ENCODE assay signal across 1 cellular context in the genomic region with DNA sequence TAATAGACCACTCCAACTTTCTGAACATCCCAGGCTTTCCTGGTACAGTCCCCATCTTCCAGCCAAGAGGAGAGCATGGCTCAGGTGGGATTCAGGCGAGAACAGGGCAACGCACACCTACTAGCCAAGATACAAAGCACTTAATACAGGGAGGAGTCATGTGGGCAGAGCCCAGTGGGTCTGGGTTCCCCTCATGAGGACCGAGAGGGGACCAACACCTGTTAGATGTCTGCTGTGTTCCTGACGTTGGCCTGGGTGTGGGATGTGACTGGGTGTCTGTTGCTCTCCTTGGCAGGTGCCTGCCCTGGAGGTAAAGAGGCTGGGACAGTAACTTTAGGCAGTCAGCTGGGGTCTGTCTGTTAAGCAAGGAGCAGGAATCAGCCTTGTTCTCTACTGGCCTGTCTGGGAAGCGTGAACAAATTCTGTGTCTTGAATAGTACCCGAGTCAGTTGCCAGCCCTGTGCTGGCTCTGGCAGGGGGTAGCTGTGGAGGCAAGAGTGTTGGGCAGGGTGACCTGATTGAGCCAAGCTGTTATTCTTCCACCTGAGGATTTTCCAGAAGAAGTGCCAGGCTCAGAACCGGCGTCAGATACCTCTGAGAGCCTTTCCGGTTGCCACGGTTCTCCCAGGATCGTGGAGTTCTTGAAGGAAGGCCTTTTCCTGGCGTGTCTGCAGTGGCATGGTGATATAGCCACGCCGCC.
TF ChIP-seq lines count a peak whose summit lies in the region.

No MANE protein-coding gene starts in this region.

TF ChIP-seq in H1, 55 proteins besides CTCF, POLR2A, EP300 and RAD21:
- TF ChIP-seq EGR1 (IDR thresholded peaks at IDR 0.05; ENCODE audit: borderline replicate concordance, low read depth, low read length) = no peak
- TF ChIP-seq GTF2F1 (IDR thresholded peaks at IDR 0.05; ENCODE audit: borderline replicate concordance, low read depth, low read length) = no peak
- TF ChIP-seq TEAD4 (IDR thresholded peaks at IDR 0.05; ENCODE audit: low read depth, low read length) = no peak
- TF ChIP-seq CREB1 (IDR thresholded peaks at IDR 0.05) = no peak
- no peak for TF ChIP-seq BRCA1 (IDR thresholded peaks at IDR 0.05; ENCODE audit: low read depth, low read length)
- TF ChIP-seq JUN (IDR thresholded peaks at IDR 0.05; ENCODE audit: low read depth, low read length) = no peak
- no peak for TF ChIP-seq CHD7 (IDR thresholded peaks at IDR 0.05; ENCODE audit: insufficient replicate concordance, low read length)
- no peak for TF ChIP-seq BACH1 (IDR thresholded peaks at IDR 0.05; ENCODE audit: low read length)
- no peak for TF ChIP-seq KDM4A (IDR thresholded peaks at IDR 0.05; ENCODE audit: low read depth, low read length, severe bottlenecking)
- TF ChIP-seq, protein P1, sequence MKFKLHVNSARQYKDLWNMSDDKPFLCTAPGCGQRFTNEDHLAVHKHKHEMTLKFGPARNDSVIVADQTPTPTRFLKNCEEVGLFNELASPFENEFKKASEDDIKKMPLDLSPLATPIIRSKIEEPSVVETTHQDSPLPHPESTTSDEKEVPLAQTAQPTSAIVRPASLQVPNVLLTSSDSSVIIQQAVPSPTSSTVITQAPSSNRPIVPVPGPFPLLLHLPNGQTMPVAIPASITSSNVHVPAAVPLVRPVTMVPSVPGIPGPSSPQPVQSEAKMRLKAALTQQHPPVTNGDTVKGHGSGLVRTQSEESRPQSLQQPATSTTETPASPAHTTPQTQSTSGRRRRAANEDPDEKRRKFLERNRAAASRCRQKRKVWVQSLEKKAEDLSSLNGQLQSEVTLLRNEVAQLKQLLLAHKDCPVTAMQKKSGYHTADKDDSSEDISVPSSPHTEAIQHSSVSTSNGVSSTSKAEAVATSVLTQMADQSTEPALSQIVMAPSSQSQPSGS (IDR thresholded peaks at IDR 0.05; ENCODE audit: low read length) = no peak
- TF ChIP-seq TCF12 (IDR thresholded peaks at IDR 0.05; ENCODE audit: low read depth, low read length) = no peak
- no peak for TF ChIP-seq NRF1 (IDR thresholded peaks at IDR 0.05; ENCODE audit: low read depth, low read length)
- TF ChIP-seq JUND (IDR thresholded peaks at IDR 0.05; ENCODE audit: low read length) = no peak
- no peak for TF ChIP-seq SRF (IDR thresholded peaks at IDR 0.05; ENCODE audit: low read depth, low read length)
- TF ChIP-seq RNF2 (IDR thresholded peaks at IDR 0.05; ENCODE audit: borderline replicate concordance, low read depth, low read length, missing control alignments, poor library complexity, severe bottlenecking) = no peak
